1 cellular context compared by ENCODE assay signal in the genomic region with DNA sequence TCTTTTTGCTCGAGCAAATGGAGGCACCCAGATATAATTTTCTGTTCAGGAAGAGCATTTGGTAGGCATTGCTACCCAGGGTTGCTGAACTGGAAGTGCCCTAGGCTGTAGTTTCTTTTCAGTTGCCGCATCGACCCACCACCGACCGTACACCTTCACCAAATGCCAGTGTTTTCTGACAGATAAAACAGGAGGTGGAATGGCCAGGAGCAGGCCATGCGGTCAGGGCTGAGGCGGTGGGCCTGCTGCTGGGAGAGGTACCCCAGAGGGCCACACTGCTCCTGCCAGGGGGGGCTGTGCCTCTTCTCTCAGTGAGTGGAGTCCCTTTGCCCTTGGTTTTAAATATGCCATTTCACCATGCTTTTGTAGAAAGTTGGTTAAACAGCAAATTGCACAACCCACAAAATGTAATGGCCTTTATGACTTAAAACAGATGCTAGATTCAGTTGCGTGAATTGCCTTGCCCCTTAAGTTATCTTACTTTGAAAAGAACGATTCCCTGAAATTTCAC.
TF ChIP-seq lines count a peak whose summit lies in the region.

No MANE protein-coding gene starts in this region.

TF ChIP-seq in HepG2, 621 proteins besides CTCF, POLR2A, EP300 and RAD21:
- TF ChIP-seq, protein P1, sequence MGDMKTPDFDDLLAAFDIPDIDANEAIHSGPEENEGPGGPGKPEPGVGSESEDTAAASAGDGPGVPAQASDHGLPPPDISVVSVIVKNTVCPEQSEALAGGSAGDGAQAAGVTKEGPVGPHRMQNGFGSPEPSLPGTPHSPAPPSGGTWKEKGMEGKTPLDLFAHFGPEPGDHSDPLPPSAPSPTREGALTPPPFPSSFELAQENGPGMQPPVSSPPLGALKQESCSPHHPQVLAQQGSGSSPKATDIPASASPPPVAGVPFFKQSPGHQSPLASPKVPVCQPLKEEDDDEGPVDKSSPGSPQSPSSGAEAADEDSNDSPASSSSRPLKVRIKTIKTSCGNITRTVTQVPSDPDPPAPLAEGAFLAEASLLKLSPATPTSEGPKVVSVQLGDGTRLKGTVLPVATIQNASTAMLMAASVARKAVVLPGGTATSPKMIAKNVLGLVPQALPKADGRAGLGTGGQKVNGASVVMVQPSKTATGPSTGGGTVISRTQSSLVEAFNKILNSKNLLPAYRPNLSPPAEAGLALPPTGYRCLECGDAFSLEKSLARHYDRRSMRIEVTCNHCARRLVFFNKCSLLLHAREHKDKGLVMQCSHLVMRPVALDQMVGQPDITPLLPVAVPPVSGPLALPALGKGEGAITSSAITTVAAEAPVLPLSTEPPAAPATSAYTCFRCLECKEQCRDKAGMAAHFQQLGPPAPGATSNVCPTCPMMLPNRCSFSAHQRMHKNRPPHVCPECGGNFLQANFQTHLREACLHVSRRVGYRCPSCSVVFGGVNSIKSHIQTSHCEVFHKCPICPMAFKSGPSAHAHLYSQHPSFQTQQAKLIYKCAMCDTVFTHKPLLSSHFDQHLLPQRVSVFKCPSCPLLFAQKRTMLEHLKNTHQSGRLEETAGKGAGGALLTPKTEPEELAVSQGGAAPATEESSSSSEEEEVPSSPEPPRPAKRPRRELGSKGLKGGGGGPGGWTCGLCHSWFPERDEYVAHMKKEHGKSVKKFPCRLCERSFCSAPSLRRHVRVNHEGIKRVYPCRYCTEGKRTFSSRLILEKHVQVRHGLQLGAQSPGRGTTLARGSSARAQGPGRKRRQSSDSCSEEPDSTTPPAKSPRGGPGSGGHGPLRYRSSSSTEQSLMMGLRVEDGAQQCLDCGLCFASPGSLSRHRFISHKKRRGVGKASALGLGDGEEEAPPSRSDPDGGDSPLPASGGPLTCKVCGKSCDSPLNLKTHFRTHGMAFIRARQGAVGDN (CRISPR knock-in tag; IDR thresholded peaks at IDR 0.05): peak; percentile 22; the same call in 1 of the 2 replicates
- peak; percentile 35; the same call in 1 of the 2 replicates for TF ChIP-seq CEBPB (IDR thresholded peaks at IDR 0.05; ENCODE audit: borderline replicate concordance, low read depth, low read length)
- TF ChIP-seq, protein P2, sequence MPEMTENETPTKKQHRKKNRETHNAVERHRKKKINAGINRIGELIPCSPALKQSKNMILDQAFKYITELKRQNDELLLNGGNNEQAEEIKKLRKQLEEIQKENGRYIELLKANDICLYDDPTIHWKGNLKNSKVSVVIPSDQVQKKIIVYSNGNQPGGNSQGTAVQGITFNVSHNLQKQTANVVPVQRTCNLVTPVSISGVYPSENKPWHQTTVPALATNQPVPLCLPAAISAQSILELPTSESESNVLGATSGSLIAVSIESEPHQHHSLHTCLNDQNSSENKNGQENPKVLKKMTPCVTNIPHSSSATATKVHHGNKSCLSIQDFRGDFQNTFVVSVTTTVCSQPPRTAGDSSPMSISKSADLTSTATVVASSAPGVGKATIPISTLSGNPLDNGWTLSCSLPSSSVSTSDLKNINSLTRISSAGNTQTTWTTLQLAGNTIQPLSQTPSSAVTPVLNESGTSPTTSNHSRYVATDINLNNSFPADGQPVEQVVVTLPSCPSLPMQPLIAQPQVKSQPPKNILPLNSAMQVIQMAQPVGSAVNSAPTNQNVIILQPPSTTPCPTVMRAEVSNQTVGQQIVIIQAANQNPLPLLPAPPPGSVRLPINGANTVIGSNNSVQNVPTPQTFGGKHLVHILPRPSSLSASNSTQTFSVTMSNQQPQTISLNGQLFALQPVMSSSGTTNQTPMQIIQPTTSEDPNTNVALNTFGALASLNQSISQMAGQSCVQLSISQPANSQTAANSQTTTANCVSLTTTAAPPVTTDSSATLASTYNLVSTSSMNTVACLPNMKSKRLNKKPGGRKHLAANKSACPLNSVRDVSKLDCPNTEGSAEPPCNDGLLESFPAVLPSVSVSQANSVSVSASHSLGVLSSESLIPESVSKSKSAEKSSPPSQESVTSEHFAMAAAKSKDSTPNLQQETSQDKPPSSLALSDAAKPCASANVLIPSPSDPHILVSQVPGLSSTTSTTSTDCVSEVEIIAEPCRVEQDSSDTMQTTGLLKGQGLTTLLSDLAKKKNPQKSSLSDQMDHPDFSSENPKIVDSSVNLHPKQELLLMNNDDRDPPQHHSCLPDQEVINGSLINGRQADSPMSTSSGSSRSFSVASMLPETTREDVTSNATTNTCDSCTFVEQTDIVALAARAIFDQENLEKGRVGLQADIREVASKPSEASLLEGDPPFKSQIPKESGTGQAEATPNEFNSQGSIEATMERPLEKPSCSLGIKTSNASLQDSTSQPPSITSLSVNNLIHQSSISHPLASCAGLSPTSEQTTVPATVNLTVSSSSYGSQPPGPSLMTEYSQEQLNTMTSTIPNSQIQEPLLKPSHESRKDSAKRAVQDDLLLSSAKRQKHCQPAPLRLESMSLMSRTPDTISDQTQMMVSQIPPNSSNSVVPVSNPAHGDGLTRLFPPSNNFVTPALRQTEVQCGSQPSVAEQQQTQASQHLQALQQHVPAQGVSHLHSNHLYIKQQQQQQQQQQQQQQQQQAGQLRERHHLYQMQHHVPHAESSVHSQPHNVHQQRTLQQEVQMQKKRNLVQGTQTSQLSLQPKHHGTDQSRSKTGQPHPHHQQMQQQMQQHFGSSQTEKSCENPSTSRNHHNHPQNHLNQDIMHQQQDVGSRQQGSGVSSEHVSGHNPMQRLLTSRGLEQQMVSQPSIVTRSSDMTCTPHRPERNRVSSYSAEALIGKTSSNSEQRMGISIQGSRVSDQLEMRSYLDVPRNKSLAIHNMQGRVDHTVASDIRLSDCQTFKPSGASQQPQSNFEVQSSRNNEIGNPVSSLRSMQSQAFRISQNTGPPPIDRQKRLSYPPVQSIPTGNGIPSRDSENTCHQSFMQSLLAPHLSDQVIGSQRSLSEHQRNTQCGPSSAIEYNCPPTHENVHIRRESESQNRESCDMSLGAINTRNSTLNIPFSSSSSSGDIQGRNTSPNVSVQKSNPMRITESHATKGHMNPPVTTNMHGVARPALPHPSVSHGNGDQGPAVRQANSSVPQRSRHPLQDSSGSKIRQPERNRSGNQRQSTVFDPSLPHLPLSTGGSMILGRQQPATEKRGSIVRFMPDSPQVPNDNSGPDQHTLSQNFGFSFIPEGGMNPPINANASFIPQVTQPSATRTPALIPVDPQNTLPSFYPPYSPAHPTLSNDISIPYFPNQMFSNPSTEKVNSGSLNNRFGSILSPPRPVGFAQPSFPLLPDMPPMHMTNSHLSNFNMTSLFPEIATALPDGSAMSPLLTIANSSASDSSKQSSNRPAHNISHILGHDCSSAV (CRISPR knock-in tag; IDR thresholded peaks at IDR 0.05; ENCODE audit: borderline replicate concordance): no peak
- TF ChIP-seq ZBTB38 (CRISPR knock-in tag; IDR thresholded peaks at IDR 0.05): peak; percentile 54; the same call in 1 of the 2 replicates
- TF ChIP-seq FOXC1 (CRISPR knock-in tag; IDR thresholded peaks at IDR 0.05; ENCODE audit: borderline replicate concordance): no peak
- TF ChIP-seq ZNF749 (CRISPR knock-in tag; IDR thresholded peaks at IDR 0.05; ENCODE audit: borderline replicate concordance): no peak
- no peak for TF ChIP-seq MTF2 (CRISPR knock-in tag; IDR thresholded peaks at IDR 0.05; ENCODE audit: borderline replicate concordance)
- no peak for TF ChIP-seq ZFX (CRISPR knock-in tag; IDR thresholded peaks at IDR 0.05; ENCODE audit: low read depth)
- TF ChIP-seq MXI1 (IDR thresholded peaks at IDR 0.05; ENCODE audit: borderline replicate concordance, low read depth, low read length): no peak
- TF ChIP-seq, protein P3, sequence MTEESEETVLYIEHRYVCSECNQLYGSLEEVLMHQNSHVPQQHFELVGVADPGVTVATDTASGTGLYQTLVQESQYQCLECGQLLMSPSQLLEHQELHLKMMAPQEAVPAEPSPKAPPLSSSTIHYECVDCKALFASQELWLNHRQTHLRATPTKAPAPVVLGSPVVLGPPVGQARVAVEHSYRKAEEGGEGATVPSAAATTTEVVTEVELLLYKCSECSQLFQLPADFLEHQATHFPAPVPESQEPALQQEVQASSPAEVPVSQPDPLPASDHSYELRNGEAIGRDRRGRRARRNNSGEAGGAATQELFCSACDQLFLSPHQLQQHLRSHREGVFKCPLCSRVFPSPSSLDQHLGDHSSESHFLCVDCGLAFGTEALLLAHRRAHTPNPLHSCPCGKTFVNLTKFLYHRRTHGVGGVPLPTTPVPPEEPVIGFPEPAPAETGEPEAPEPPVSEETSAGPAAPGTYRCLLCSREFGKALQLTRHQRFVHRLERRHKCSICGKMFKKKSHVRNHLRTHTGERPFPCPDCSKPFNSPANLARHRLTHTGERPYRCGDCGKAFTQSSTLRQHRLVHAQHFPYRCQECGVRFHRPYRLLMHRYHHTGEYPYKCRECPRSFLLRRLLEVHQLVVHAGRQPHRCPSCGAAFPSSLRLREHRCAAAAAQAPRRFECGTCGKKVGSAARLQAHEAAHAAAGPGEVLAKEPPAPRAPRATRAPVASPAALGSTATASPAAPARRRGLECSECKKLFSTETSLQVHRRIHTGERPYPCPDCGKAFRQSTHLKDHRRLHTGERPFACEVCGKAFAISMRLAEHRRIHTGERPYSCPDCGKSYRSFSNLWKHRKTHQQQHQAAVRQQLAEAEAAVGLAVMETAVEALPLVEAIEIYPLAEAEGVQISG (CRISPR knock-in tag; IDR thresholded peaks at IDR 0.05): no peak
TF ChIP-seq in HepG2: peak in this region for 3.
